In genomic region chr5:170220196-170220595, GRCh38 we compare ENCODE assay signal across 20 cellular contexts. TPM values are rescaled to one million over a fixed set of nuclear protein-coding genes. Genes with fewer than 3 reads are reported as not detected.
"Had no signal": no experiment of that assay in that cellular context is flagged by ENCODE, and none has a peak within 500 bp of the region (broad histone marks: within the 10 kb centered on the region; RNA-seq: fewer than 3 reads in every experiment).

No MANE protein-coding gene starts in this region.

- H3K27me3 Mint-ChIP-seq: activated naive CD8-positive, alpha-beta T cell treated with anti-CD3 and anti-CD28 coated beads, Interleukin-2, amount 50 U/mL, for 24 hours had no signal

- H3K9me3 Mint-ChIP-seq: activated naive CD4-positive, alpha-beta T cell treated with anti-CD3 and anti-CD28 coated beads for 36 hours; activated naive CD8-positive, alpha-beta T cell treated with anti-CD3 and anti-CD28 coated beads, Interleukin-2, amount 50 U/mL, for 24 hours; naive thymus-derived CD4-positive, alpha-beta T cell; T-helper 2 cell treated with Interferon-gamma antibody and Interleukin-4, amounts not matched to agents 5 μg/mL and 100 μg/mL, for 36 hours had no signal

- H3K27ac Mint-ChIP-seq: activated naive CD4-positive, alpha-beta T cell treated with anti-CD3 and anti-CD28 coated beads for 36 hours; activated naive CD8-positive, alpha-beta T cell treated with anti-CD3 and anti-CD28 coated beads, Interleukin-2, amount 50 U/mL, for 24 hours; naive thymus-derived CD4-positive, alpha-beta T cell; T-helper 2 cell treated with Interferon-gamma antibody and Interleukin-4, amounts not matched to agents 5 μg/mL and 100 μg/mL, for 36 hours had no signal

- DNase-seq: activated CD4-positive, CD25-positive, alpha-beta regulatory T cell treated with anti-CD3 and anti-CD28 coated beads, Interleukin-2, amount 50 U/mL, for 72 hours; activated naive CD8-positive, alpha-beta T cell treated with anti-CD3 and anti-CD28 coated beads, Interleukin-2, amount 50 U/mL, for 24 hours; islet precursor cell; naive thymus-derived CD4-positive, alpha-beta T cell; stimulated activated CD4-positive, alpha-beta T cell treated with anti-CD3 and anti-CD28 coated beads, Interleukin-4, amount 100 ng/mL, for 4 hours; stimulated activated naive CD8-positive, alpha-beta T cell treated with anti-CD3 and anti-CD28 coated beads, Interleukin-15, Interleukin-2, amounts not matched to agents 100 U/mL and 50 U/mL, for 24 hours; transverse colon had no signal

- H3K27ac ChIP-seq: ascending aorta, cardiac muscle cell, hepatocyte, neutrophil, skin epidermis, vagina had no signal

- H3K36me3 ChIP-seq: ascending aorta, cardiac muscle cell, esophagus muscularis mucosa, neutrophil, transverse colon, vagina had no signal

- H3K4me3 Mint-ChIP-seq: activated naive CD4-positive, alpha-beta T cell treated with anti-CD3 and anti-CD28 coated beads for 36 hours; activated naive CD8-positive, alpha-beta T cell treated with anti-CD3 and anti-CD28 coated beads, Interleukin-2, amount 50 U/mL, for 24 hours; naive thymus-derived CD4-positive, alpha-beta T cell; T-helper 2 cell treated with Interferon-gamma antibody and Interleukin-4, amounts not matched to agents 5 μg/mL and 100 μg/mL, for 36 hours had no signal

- H3K36me3 Mint-ChIP-seq: naive thymus-derived CD4-positive, alpha-beta T cell had no signal

- H3K4me2 ChIP-seq: hepatocyte had no signal

- H3K4me3 ChIP-seq: ascending aorta, cardiac muscle cell, esophagus muscularis mucosa, hepatocyte, lung, skin epidermis, transverse colon, vagina had no signal

- H3K27me3 ChIP-seq: ascending aorta, cardiac muscle cell, esophagus muscularis mucosa, hepatocyte, neutrophil, transverse colon, vagina had no signal

- ATAC-seq: activated naive CD8-positive, alpha-beta T cell treated with anti-CD3 and anti-CD28 coated beads, Interleukin-2, amount 50 U/mL, for 24 hours; naive thymus-derived CD4-positive, alpha-beta T cell; stimulated activated naive CD8-positive, alpha-beta T cell treated with anti-CD3 and anti-CD28 coated beads, Interleukin-15, Interleukin-2, amounts not matched to agents 100 U/mL and 50 U/mL, for 24 hours had no signal

- H3K4me1 ChIP-seq: ascending aorta, vagina had no signal

- H3K79me2 ChIP-seq: hepatocyte had no signal

- H3K4me1 Mint-ChIP-seq: activated naive CD8-positive, alpha-beta T cell treated with anti-CD3 and anti-CD28 coated beads, Interleukin-2, amount 50 U/mL, for 24 hours had no signal

- H3K9me3 ChIP-seq: ascending aorta, esophagus muscularis mucosa, neutrophil, transverse colon, vagina had no signal

- H2AFZ ChIP-seq: hepatocyte had no signal

RNA-seq across cellular contexts. Expression of gene C5orf58, which starts 12.6 kb away (rescaled TPM):
- total RNA-seq: activated CD8-positive, alpha-beta memory T cell treated with anti-CD3 and anti-CD28 coated beads for 36 hours; activated naive CD4-positive, alpha-beta T cell treated with anti-CD3 and anti-CD28 coated beads for 36 hours; ascending aorta; cardiac muscle cell; glomerular endothelial cell; hepatocyte; lung; mononuclear cell; naive thymus-derived CD4-positive, alpha-beta T cell; vagina had no signal
